In genomic region chr2:178452334-178452733, GRCh38 we compare ENCODE assay signal across 9 cellular contexts. TPM values are rescaled to one million over a fixed set of nuclear protein-coding genes. Genes with fewer than 3 reads are reported as not detected.
A peak's percentile ranks its signal among the peaks of the same experiment; 100 is the strongest.
DNase-seq lines count a peak whose midpoint lies in the region; ATAC-seq and TF ChIP-seq lines count a peak whose summit lies in the region.
"Had no signal": no experiment of that assay in that cellular context is flagged by ENCODE, and none has a peak within 500 bp of the region (broad histone marks: within the 10 kb centered on the region; RNA-seq: fewer than 3 reads in every experiment).

No MANE protein-coding gene starts in this region.

- no peak overlapping the region for H4K8ac ChIP-seq in mesenchymal stem cell (ENCODE audit: low read length)

- peak overlapping the region; percentile 99 for H3K9ac ChIP-seq in mesenchymal stem cell (ENCODE audit: low read length)

- no peak overlapping the region for H3K23ac ChIP-seq in mesenchymal stem cell (ENCODE audit: low read length in 2 of 2)

- no peak for DNase-seq in activated naive CD4-positive, alpha-beta T cell treated with anti-CD3 and anti-CD28 coated beads for 36 hours
- DNase-seq in activated naive CD4-positive, alpha-beta T cell treated with Interleukin-2 at 50 U/mL for 16 hours = no peak
- peak; percentile 24 for DNase-seq in SK-N-DZ (ENCODE audit: low spot score)
- no peak for DNase-seq in mesenchymal stem cell
- DNase-seq in tibial artery = no peak
- DNase-seq in anterior cingulate cortex (lab: John Stamatoyannopoulos, UW) = no peak
- no peak for DNase-seq in NCI-H748 (lab: John Stamatoyannopoulos, UW; ENCODE audit: unreplicated experiment)
- DNase-seq in Right ventricle myocardium superior = no peak
- DNase-seq: effector CD4-positive, alpha-beta T cell had no signal

- H3K4me2 ChIP-seq in mesenchymal stem cell (ENCODE audit: low read length, poor library complexity, severe bottlenecking) = no peak overlapping the region

- peak overlapping the region; percentile 91 for H3K4me3 Mint-ChIP-seq in activated naive CD4-positive, alpha-beta T cell treated with anti-CD3 and anti-CD28 coated beads for 36 hours

- peaks cover 16% of the 10 kb centered on the region for H3K36me3 Mint-ChIP-seq in activated naive CD4-positive, alpha-beta T cell treated with anti-CD3 and anti-CD28 coated beads for 36 hours (ENCODE audit: low read depth)

- H3K27ac ChIP-seq in mesenchymal stem cell (ENCODE audit: low read length, poor library complexity, severe bottlenecking) (no peak overlapping the region), tibial artery (peak overlapping the region; percentile 96 to 97)

- no peaks in the 10 kb centered on the region for H3K27me3 Mint-ChIP-seq in activated naive CD4-positive, alpha-beta T cell treated with anti-CD3 and anti-CD28 coated beads for 36 hours (ENCODE audit: low read depth)

- H3K36me3 ChIP-seq in mesenchymal stem cell (ENCODE audit: control insufficient read depth in 1 of 2, insufficient read depth in 2 of 2, low read depth in 1 of 2, low read length in 2 of 2) (peaks cover 6 to 17% of the 10 kb centered on the region in 2 experiments), tibial artery (peaks cover 0 to 8% (median 0%) of the 10 kb centered on the region in 3 donors)

- H3K27ac Mint-ChIP-seq in activated naive CD4-positive, alpha-beta T cell treated with anti-CD3 and anti-CD28 coated beads for 36 hours = no peak overlapping the region

- peaks cover 27% of the 10 kb centered on the region for H3K4me1 Mint-ChIP-seq in activated naive CD4-positive, alpha-beta T cell treated with anti-CD3 and anti-CD28 coated beads for 36 hours (ENCODE audit: low read depth)

- H2AK5ac ChIP-seq in mesenchymal stem cell (ENCODE audit: low read length, severe bottlenecking) = no peak overlapping the region

- peaks cover 20% of the 10 kb centered on the region for H3K79me1 ChIP-seq in mesenchymal stem cell (replicated peaks; ENCODE audit: low read length, poor library complexity, severe bottlenecking)

- H2AFZ ChIP-seq in mesenchymal stem cell (ENCODE audit: low read depth, low read length) = no peak overlapping the region

- H3K4me3 ChIP-seq in mesenchymal stem cell (ENCODE audit: insufficient read depth in 1 of 2, low read depth in 1 of 2, low read length in 2 of 2) (no peak overlapping the region), tibial artery (peak overlapping the region in 1 of 2 donors; percentile 84)

- no peak overlapping the region for H2BK120ac ChIP-seq in mesenchymal stem cell (ENCODE audit: low read depth, low read length)

- no peak overlapping the region for H2BK12ac ChIP-seq in mesenchymal stem cell (ENCODE audit: low read length in 2 of 2)

- CTCF ChIA-PET in activated naive CD4-positive, alpha-beta T cell treated with anti-CD3 and anti-CD28 coated beads for 36 hours (lab: Charles Lee) = no interaction called here

- WGBS in mesenchymal stem cell = 100% methylated on average over 1 of the region's 2 CpGs

- H3K4me1 ChIP-seq in mesenchymal stem cell (ENCODE audit: control insufficient read depth, insufficient read depth, low read depth, low read length) (peaks cover 7% of the 10 kb centered on the region), tibial artery (peaks cover 0 to 35% (median 24%) of the 10 kb centered on the region in 4 donors)

- H3K18ac ChIP-seq in mesenchymal stem cell (ENCODE audit: low read depth in 1 of 2, low read length in 2 of 2) = no peak overlapping the region

- H3K27me3 ChIP-seq in mesenchymal stem cell (ENCODE audit: control insufficient read depth in 1 of 2, insufficient read depth in 1 of 2, low read length in 2 of 2) = no peaks in the 10 kb centered on the region
- no peaks in the 10 kb centered on the region for H3K27me3 ChIP-seq in tibial artery

- H3K9me3 ChIP-seq in mesenchymal stem cell (ENCODE audit: control insufficient read depth, low read length) (no peaks in the 10 kb centered on the region), tibial artery (no peaks in the 10 kb centered on the region)

- ATAC-seq in Right ventricle myocardium superior (ENCODE audit: poor library complexity) = no peak

- H3K14ac ChIP-seq in mesenchymal stem cell (ENCODE audit: low read length in 2 of 2) = no peak overlapping the region

- intact Hi-C loops in activated naive CD4-positive, alpha-beta T cell treated with anti-CD3 and anti-CD28 coated beads for 36 hours (cut with micrococcal nuclease) = loop anchor here (5.0 to 10.0 kb wide), 2 partner anchors 258 to 580 kb away; partner anchors contain the start of gene OSBPL6
- intact Hi-C loops in tibial artery (cut with DNase I; ENCODE audit: low total_unique reads) = no loop called here
- intact Hi-C loops in Right ventricle myocardium superior (cut with DNase I) = no loop called here

- no peaks in the 10 kb centered on the region for H3K9me3 Mint-ChIP-seq in activated naive CD4-positive, alpha-beta T cell treated with anti-CD3 and anti-CD28 coated beads for 36 hours

- no peak overlapping the region for H2BK15ac ChIP-seq in mesenchymal stem cell (ENCODE audit: low read depth, poor library complexity, severe bottlenecking)

- no peak overlapping the region for H2BK5ac ChIP-seq in mesenchymal stem cell (ENCODE audit: low read depth, low read length, poor library complexity, severe bottlenecking)

- H3K4ac ChIP-seq in mesenchymal stem cell (ENCODE audit: low read depth in 1 of 2, low read length in 2 of 2) = no peak overlapping the region

- H4K91ac ChIP-seq in mesenchymal stem cell (ENCODE audit: low read length) = no peak overlapping the region

- TF ChIP-seq CTCF in tibial artery (IDR thresholded peaks at IDR 0.05) = no peak

RNA-seq across cellular contexts. Expression of gene PJVK, which starts 1.2 kb away (rescaled TPM):
- total RNA-seq in activated naive CD4-positive, alpha-beta T cell treated with anti-CD3 and anti-CD28 coated beads for 36 hours = 1 to 10 TPM; 2.0 to 2.4 TPM
- 1.4 and 4.2 TPM in 2 replicates for polyA plus RNA-seq in SK-N-DZ (2014; cell fraction: cytosol; rRNA removed)
- 11.8 and 17.5 TPM in 2 replicates for polyA plus RNA-seq in SK-N-DZ (2014; cell fraction: nucleus; rRNA removed)
- polyA plus RNA-seq in mesenchymal stem cell (2013, experiment 1 of 2) = 1.8 TPM
- polyA plus RNA-seq in mesenchymal stem cell (2013, experiment 2 of 2) = 1.6 TPM
- 1.0 TPM for total RNA-seq in Right ventricle myocardium superior

RNA-seq across cellular contexts. Expression of gene PRKRA, which starts 1.4 kb away (rescaled TPM):
- 10 to 100 TPM; 78.2 to 82.9 TPM for total RNA-seq in activated naive CD4-positive, alpha-beta T cell treated with anti-CD3 and anti-CD28 coated beads for 36 hours
- polyA plus RNA-seq in SK-N-DZ (2014; cell fraction: cytosol; rRNA removed) = 87.2 and 89.8 TPM in 2 replicates
- polyA plus RNA-seq in SK-N-DZ (2014; cell fraction: nucleus; rRNA removed) = 80.3 and 91.9 TPM in 2 replicates
- polyA plus RNA-seq in mesenchymal stem cell (2013, experiment 1 of 2) = 33.7 TPM
- 33.9 TPM for polyA plus RNA-seq in mesenchymal stem cell (2013, experiment 2 of 2)
- total RNA-seq in Right ventricle myocardium superior = 42.7 TPM

RNA-seq across cellular contexts. Expression of gene FKBP7, which starts 26.1 kb away (rescaled TPM):
- total RNA-seq in activated naive CD4-positive, alpha-beta T cell treated with anti-CD3 and anti-CD28 coated beads for 36 hours = 1 to 10 TPM; 2.2 to 3.1 TPM
- 39.7 and 47.6 TPM in 2 replicates for polyA plus RNA-seq in SK-N-DZ (2014; cell fraction: cytosol; rRNA removed)
- polyA plus RNA-seq in SK-N-DZ (2014; cell fraction: nucleus; rRNA removed) = 28.8 and 29.2 TPM in 2 replicates
- 59.2 TPM for polyA plus RNA-seq in mesenchymal stem cell (2013, experiment 1 of 2)
- polyA plus RNA-seq in mesenchymal stem cell (2013, experiment 2 of 2) = 62.1 TPM
- 6.5 TPM for total RNA-seq in Right ventricle myocardium superior

RNA-seq across cellular contexts. Expression of gene PLEKHA3, which starts 27.9 kb away (rescaled TPM):
- 10 to 100 TPM; 19.4 to 19.8 TPM for total RNA-seq in activated naive CD4-positive, alpha-beta T cell treated with anti-CD3 and anti-CD28 coated beads for 36 hours
- polyA plus RNA-seq in SK-N-DZ (2014; cell fraction: cytosol; rRNA removed) = 10.2 and 12.0 TPM in 2 replicates
- 2.3 and 3.6 TPM in 2 replicates for polyA plus RNA-seq in SK-N-DZ (2014; cell fraction: nucleus; rRNA removed)
- polyA plus RNA-seq in mesenchymal stem cell (2013, experiment 1 of 2) = 25.3 TPM
- 24.5 TPM for polyA plus RNA-seq in mesenchymal stem cell (2013, experiment 2 of 2)
- 32.2 TPM for total RNA-seq in Right ventricle myocardium superior
